Comparison of ENCODE assay signal across 8 cellular contexts in genomic region chr6:63598251-63599036, GRCh38. TPM values are rescaled to one million over a fixed set of nuclear protein-coding genes. Genes with fewer than 3 reads are reported as not detected.
DNase-seq lines count a peak whose midpoint lies in the region; ATAC-seq, FAIRE-seq and TF ChIP-seq lines count a peak whose summit lies in the region.

No MANE protein-coding gene starts in this region.

- H3K4me3 ChIP-seq in right atrium auricular region = peak overlapping the region; percentile 39 to 47
- peak overlapping the region; percentile 85 for H3K4me3 ChIP-seq in rectal smooth muscle tissue (ENCODE audit: low read length)

- peak; percentile 58 to 93 for TF ChIP-seq CTCF in right atrium auricular region (IDR thresholded peaks at IDR 0.05)

- no peaks in the 10 kb centered on the region for H3K27me3 ChIP-seq in right atrium auricular region
- H3K27me3 ChIP-seq in rectal smooth muscle tissue (ENCODE audit: control insufficient read depth, insufficient read depth, low read length) = no peaks in the 10 kb centered on the region

- peak; percentile 95 for FAIRE-seq in GM12892 (lab: Jason Lieb, UNC)

- H3K27ac ChIP-seq in right atrium auricular region = no peak overlapping the region
- no peak overlapping the region for H3K27ac ChIP-seq in rectal smooth muscle tissue (ENCODE audit: low read depth, low read length)

- no peaks in the 10 kb centered on the region for H3K36me3 ChIP-seq in right atrium auricular region
- no peaks in the 10 kb centered on the region for H3K36me3 ChIP-seq in rectal smooth muscle tissue (ENCODE audit: control insufficient read depth, insufficient read depth, low read length)

- H3K9me3 ChIP-seq in right atrium auricular region = no peaks in the 10 kb centered on the region

- peaks cover 0 to 5% of the 10 kb centered on the region in 2 donors for H3K4me1 ChIP-seq in right atrium auricular region
- H3K4me1 ChIP-seq in rectal smooth muscle tissue (ENCODE audit: control insufficient read depth, insufficient read depth, low read length) = no peaks in the 10 kb centered on the region

- peak; percentile 100 for ATAC-seq in HG02763 (IDR thresholded peaks at IDR 0.05; ENCODE audit: unreplicated experiment)

- H3K9ac ChIP-seq in rectal smooth muscle tissue (ENCODE audit: low read length) = no peak overlapping the region

- DNase-seq in GM12892 (ENCODE audit: insufficient read length) (peak; percentile 36), NCI-H1105 treated with DMSO at 0.1 percent for 48 hours (lab: John Stamatoyannopoulos, UW) (peak; percentile 91), T follicular helper cell (ENCODE audit: low read depth) (peak; percentile 63), amygdala (lab: John Stamatoyannopoulos, UW) (peak in 55 of 56 donors; percentile 2 to 84 (median 49)), right atrium auricular region (ENCODE audit: low spot score) (no peak), NCI-H226 (no peak)

- no peak for TF ChIP-seq POLR2A in GM12892 (IDR thresholded peaks at IDR 0.05; ENCODE audit: low read depth, low read length)

RNA-seq across cellular contexts. Expression of gene PTP4A1, which starts 26.2 kb away (rescaled TPM):
- 47.1 TPM for polyA plus RNA-seq in GM12892 (2012; ENCODE audit: missing spikeins)
- total RNA-seq in right atrium auricular region = 10 to 100 TPM; 17.1 to 17.9 TPM

RNA-seq across cellular contexts. Expression of gene PHF3, which starts 37.2 kb away (rescaled TPM):
- polyA plus RNA-seq in GM12892 (2012; ENCODE audit: missing spikeins) = 23.3 TPM
- 10 to 100 TPM; 32.0 to 34.6 TPM for total RNA-seq in right atrium auricular region

Comparison
In these comparisons a context has a peak if more than half of its experiments do, and no peak if none do; other contexts are left out.
1. DNase-seq: peak in GM12892 (single experiment), NCI-H1105 treated with DMSO at 0.1 percent for 48 hours (single experiment), T follicular helper cell (single experiment) and amygdala (55 of 56); none in right atrium auricular region (single experiment) and NCI-H226 (single experiment).